Comparison of ENCODE assay signal across 12 cellular contexts in genomic region chr4:123776267-123776666, GRCh38.
A peak's percentile ranks its signal among the peaks of the same experiment; 100 is the strongest.
DNase-seq lines count a peak whose midpoint lies in the region; ATAC-seq, FAIRE-seq and TF ChIP-seq lines count a peak whose summit lies in the region.
"Had no signal": no experiment of that assay in that cellular context is flagged by ENCODE, and none has a peak within 500 bp of the region (broad histone marks: within the 10 kb centered on the region; RNA-seq: fewer than 3 reads in every experiment).

No MANE protein-coding gene starts in this region.

- TF ChIP-seq CTCF in suprapubic skin (IDR thresholded peaks at IDR 0.05), result no peak

- WGBS in suprapubic skin, result 93% methylated on average over 1 of the region's 1 CpG

- no peaks in the 10 kb centered on the region for H3K9me3 ChIP-seq in suprapubic skin
- H3K9me3 ChIP-seq: BLaER1 had no signal

- TF ChIP-seq EP300 in suprapubic skin (IDR thresholded peaks at IDR 0.05), result no peak

- H3K4me1 ChIP-seq in suprapubic skin, result no peaks in the 10 kb centered on the region
- H3K4me1 ChIP-seq: BLaER1 had no signal

- no peak for TF ChIP-seq POLR2A in GM12892 (IDR thresholded peaks at IDR 0.05; ENCODE audit: low read depth, low read length)
- TF ChIP-seq POLR2A in suprapubic skin (IDR thresholded peaks at IDR 0.05), result no peak

- intact Hi-C loops in posterior vena cava (cut with DNase I), result loop anchor here in 1 of 2 donors (10.0 kb wide), 1 partner anchor 329 kb away; no protein-coding TSS in a partner anchor

- no peak for FAIRE-seq in GM12892 (lab: Jason Lieb, UNC)

- peak; percentile 100 for ATAC-seq in GM19372 (IDR thresholded peaks at IDR 0.05; ENCODE audit: low read depth, unreplicated experiment)
- ATAC-seq in HG02852 (IDR thresholded peaks at IDR 0.05; ENCODE audit: unreplicated experiment), result peak; percentile 99
- peak; percentile 97 for ATAC-seq in HG03571 (IDR thresholded peaks at IDR 0.05; ENCODE audit: unreplicated experiment)

- H3K27ac ChIP-seq in suprapubic skin, result no peak overlapping the region
- H3K27ac ChIP-seq: BLaER1 had no signal

- no peak overlapping the region for H3K4me3 ChIP-seq in suprapubic skin
- H3K4me3 ChIP-seq: BLaER1 had no signal

- DNase-seq in GM12892 (ENCODE audit: insufficient read length) (peak; percentile 0), posterior vena cava (ENCODE audit: low spot score) (no peak), germinal center (ENCODE audit: low spot score) (no peak), NCI-H2029 (lab: John Stamatoyannopoulos, UW) (no peak), suprapubic skin (ENCODE audit: low spot score in 2 of 2) (no peak)
- DNase-seq: activated naive CD4-positive, alpha-beta T cell treated with Interleukin-2 at 50 U/mL for 16 hours; KBM-7; substantia nigra had no signal

- no peaks in the 10 kb centered on the region for H3K27me3 ChIP-seq in suprapubic skin
- H3K27me3 ChIP-seq: BLaER1 had no signal

- H3K36me3 ChIP-seq in suprapubic skin, result no peaks in the 10 kb centered on the region
- H3K36me3 ChIP-seq: BLaER1 had no signal
